ENCODE assay signal across 9 cellular contexts in the genomic region with DNA sequence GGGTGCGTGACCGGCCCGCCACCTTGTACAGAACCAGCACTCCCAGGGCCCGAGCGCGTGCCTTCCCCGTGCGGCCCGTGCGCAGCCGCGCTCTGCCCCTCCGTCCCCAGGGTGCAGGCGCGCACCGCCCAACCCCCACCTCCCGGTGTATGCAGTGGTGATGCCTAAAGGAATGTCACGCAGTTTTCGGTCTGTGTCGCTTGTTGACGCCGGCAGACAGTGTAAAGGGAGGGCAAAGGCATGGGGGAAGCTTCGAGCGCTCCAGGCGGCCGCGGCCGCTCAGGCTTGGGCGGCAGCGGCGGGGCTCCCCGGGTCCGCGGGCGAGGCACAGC. TPM values are rescaled to one million over a fixed set of nuclear protein-coding genes. Genes with fewer than 3 reads are reported as not detected.
DNase-seq lines count a peak whose midpoint lies in the region; ATAC-seq and TF ChIP-seq lines count a peak whose summit lies in the region.
"Had no signal": no experiment of that assay in that cellular context is flagged by ENCODE, and none has a peak within 500 bp of the region (broad histone marks: within the 10 kb centered on the region; RNA-seq: fewer than 3 reads in every experiment).

No MANE protein-coding gene starts in this region.

- peaks cover 8% of the 10 kb centered on the region; the same call in 1 of the 2 replicates for H3K4me1 ChIP-seq in OCI-LY3 (ENCODE audit: low read length)
- H3K4me1 ChIP-seq in esophagus muscularis mucosa: peaks cover 27 to 39% (median 31%) of the 10 kb centered on the region in 4 donors
- no peaks in the 10 kb centered on the region for H3K4me1 ChIP-seq in rectal smooth muscle tissue (ENCODE audit: control insufficient read depth, insufficient read depth, low read length)

- no peak overlapping the region for H2AFZ ChIP-seq in OCI-LY3 (ENCODE audit: low read depth, low read length)

- peak overlapping the region in 1 of 2 donors; percentile 63 for H3K4me3 Mint-ChIP-seq in CD14-positive monocyte

- H3K9me3 ChIP-seq in OCI-LY3 (ENCODE audit: insufficient read depth, low read length) (no peaks in the 10 kb centered on the region), esophagus muscularis mucosa (no peaks in the 10 kb centered on the region)

- no peaks in the 10 kb centered on the region for H3K36me3 ChIP-seq in OCI-LY3 (replicated peaks; ENCODE audit: low read depth, low read length)
- no peaks in the 10 kb centered on the region for H3K36me3 ChIP-seq in esophagus muscularis mucosa
- H3K36me3 ChIP-seq in rectal smooth muscle tissue (ENCODE audit: control insufficient read depth, insufficient read depth, low read length): no peaks in the 10 kb centered on the region

- H3K79me2 ChIP-seq in OCI-LY3 (ENCODE audit: low read length): no peaks in the 10 kb centered on the region

- ATAC-seq in HG03097 (IDR thresholded peaks at IDR 0.05; ENCODE audit: low FRiP score, unreplicated experiment) (no peak), GM21737 (IDR thresholded peaks at IDR 0.05; ENCODE audit: unreplicated experiment) (no peak)

- H3K36me3 Mint-ChIP-seq in CD14-positive monocyte: no peaks in the 10 kb centered on the region

- peak overlapping the region; percentile 20 for H3K9ac ChIP-seq in OCI-LY3 (ENCODE audit: low read length)
- no peak overlapping the region for H3K9ac ChIP-seq in rectal smooth muscle tissue (ENCODE audit: low read length)

- H3K27me3 Mint-ChIP-seq in CD14-positive monocyte (ENCODE audit: low read depth in 3 of 3): peaks cover 50 to 92% (median 77%) of the 10 kb centered on the region in 3 donors

- H3K4me1 Mint-ChIP-seq in CD14-positive monocyte: peaks cover under 1% of the 10 kb centered on the region

- TF ChIP-seq EP300 in esophagus muscularis mucosa (IDR thresholded peaks at IDR 0.05): no peak

- H3K4me3 ChIP-seq in GM08714 (ENCODE audit: low read length) (peak overlapping the region; percentile 49; the same call in 1 of the 2 replicates), OCI-LY3 (ENCODE audit: low read length) (peak overlapping the region; percentile 70), esophagus muscularis mucosa (peak overlapping the region; percentile 42 to 54 (median 45)), rectal smooth muscle tissue (ENCODE audit: low read length) (peak overlapping the region; percentile 54)

- peak overlapping the region; percentile 50 for H3K4me2 ChIP-seq in OCI-LY3 (ENCODE audit: low read length)

- WGBS in esophagus muscularis mucosa: 0% methylated on average over 8 of the region's 35 CpGs

- intact Hi-C loops in esophagus muscularis mucosa (cut with DNase I): no loop called here
- intact Hi-C loops in CD14-positive monocyte (cut with micrococcal nuclease): no loop called here

- H4K20me1 ChIP-seq in OCI-LY3 (ENCODE audit: insufficient read depth, low read length): no peaks in the 10 kb centered on the region

- H3K27ac Mint-ChIP-seq in CD14-positive monocyte: no peak overlapping the region
- H3K27ac Mint-ChIP-seq: activated T-helper 2 cell treated with anti-CD3 and anti-CD28 coated beads, Interferon-gamma antibody, Interleukin-2, Interleukin-4, amounts not matched to agents 10 μg/mL and 5 μg/mL and 100 μg/mL, durations not matched to agents 14 hours and 24 hours and 36 hours had no signal

- peaks cover 0 to 6% (median 0%) of the 10 kb centered on the region in 7 donors for H3K9me3 Mint-ChIP-seq in CD14-positive monocyte
- H3K9me3 Mint-ChIP-seq: activated T-helper 2 cell treated with anti-CD3 and anti-CD28 coated beads, Interferon-gamma antibody, Interleukin-2, Interleukin-4, amounts not matched to agents 10 μg/mL and 5 μg/mL and 100 μg/mL, durations not matched to agents 14 hours and 24 hours and 36 hours had no signal

- TF ChIP-seq CTCF in OCI-LY3 (IDR thresholded peaks at IDR 0.05; ENCODE audit: low read depth, low read length) (no peak), esophagus muscularis mucosa (IDR thresholded peaks at IDR 0.05) (no peak), CD14-positive monocyte (IDR thresholded peaks at IDR 0.05) (no peak)

- DNase-seq in esophagus muscularis mucosa (ENCODE audit: extremely low spot score): no peak
- no peak for DNase-seq in NCI-H446 (lab: John Stamatoyannopoulos, UW)
- DNase-seq in CD14-positive monocyte (ENCODE audit: low spot score): no peak

- no peak for TF ChIP-seq POLR2A in esophagus muscularis mucosa (IDR thresholded peaks at IDR 0.05; ENCODE audit: low read depth)

- H3K27ac ChIP-seq in OCI-LY3 (ENCODE audit: low read length) (no peak overlapping the region), esophagus muscularis mucosa (replicated peaks in 1 of 4) (no peak overlapping the region), rectal smooth muscle tissue (ENCODE audit: low read depth, low read length) (no peak overlapping the region)

- H3K27me3 ChIP-seq in OCI-LY3 (ENCODE audit: low read depth, low read length) (no peaks in the 10 kb centered on the region; the same call in none of the 2 replicates), esophagus muscularis mucosa (peaks cover 6 to 100% (median 70%) of the 10 kb centered on the region in 4 donors), rectal smooth muscle tissue (ENCODE audit: control insufficient read depth, insufficient read depth, low read length) (peaks cover 51% of the 10 kb centered on the region)

RNA-seq across cellular contexts. Expression of gene LRRC26, which starts 1.3 kb away (rescaled TPM):
- total RNA-seq in esophagus muscularis mucosa: not detected
- polyA plus RNA-seq in CD14-positive monocyte: not detected

RNA-seq across cellular contexts. Expression of gene TMEM210, which starts 3.3 kb away (rescaled TPM):
- total RNA-seq in esophagus muscularis mucosa: not detected
- not detected for polyA plus RNA-seq in CD14-positive monocyte
- total RNA-seq: activated T-helper 2 cell treated with anti-CD3 and anti-CD28 coated beads, Interferon-gamma antibody, Interleukin-2, Interleukin-4, amounts not matched to agents 10 μg/mL and 5 μg/mL and 100 μg/mL, durations not matched to agents 14 hours and 24 hours and 36 hours had no signal

RNA-seq across cellular contexts. Expression of gene ANAPC2, which starts 19.8 kb away (rescaled TPM):
- 10 to 100 TPM; 18.7 to 28.7 (median 25.1) TPM for total RNA-seq in esophagus muscularis mucosa
- 1 to 10 TPM; 1.9 to 2.0 TPM for polyA plus RNA-seq in CD14-positive monocyte

RNA-seq across cellular contexts. Expression of gene SSNA1, which starts 19.9 kb away (rescaled TPM):
- total RNA-seq in esophagus muscularis mucosa: 10 to 100 TPM; 58.2 to 99.5 (median 76.7) TPM
- 100 to 1,000 TPM in 1 of 2 donors, 10 to 100 TPM in 1; 98.3 to 118 TPM for polyA plus RNA-seq in CD14-positive monocyte

RNA-seq across cellular contexts. Expression of gene GRIN1, which starts 29.6 kb away (rescaled TPM):
- total RNA-seq in esophagus muscularis mucosa: under 1 TPM in 3 of 4 donors, not detected in 1; 0.11 to 0.50 (median 0.19) TPM
- polyA plus RNA-seq in CD14-positive monocyte: not detected
